Comparison of ENCODE assay signal across 14 cellular contexts in the genomic region with DNA sequence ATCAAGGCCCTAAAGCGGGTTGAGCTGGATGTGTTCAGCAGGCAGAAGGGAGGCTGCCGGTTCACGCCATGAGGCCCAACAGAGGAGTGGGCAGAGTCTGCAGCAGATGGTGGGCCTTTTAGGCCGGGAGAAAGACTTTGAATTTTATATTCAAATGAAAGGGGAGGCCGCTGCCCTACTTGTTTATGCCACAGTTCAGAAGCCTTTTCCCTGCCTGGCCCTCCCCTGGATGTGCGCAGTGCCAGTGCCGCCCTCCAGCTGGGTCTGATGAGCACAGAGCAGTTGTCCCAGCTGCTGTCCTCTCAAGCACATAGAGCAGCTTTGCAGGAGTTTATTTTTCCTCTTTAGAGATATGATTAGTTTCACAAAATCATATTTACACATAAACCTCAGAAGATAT. TPM values are rescaled to one million over a fixed set of nuclear protein-coding genes. Genes with fewer than 3 reads are reported as not detected.
DNase-seq lines count a peak whose midpoint lies in the region.
"Had no signal": no experiment of that assay in that cellular context is flagged by ENCODE, and none has a peak within 500 bp of the region (broad histone marks: within the 10 kb centered on the region; RNA-seq: fewer than 3 reads in every experiment).

No MANE protein-coding gene starts in this region.

- peak overlapping the region; percentile 84 for H3K27ac ChIP-seq in angular gyrus (ENCODE audit: low read depth, low read length)
- H3K27ac ChIP-seq: RWPE1 had no signal

- intact Hi-C loops in posterior cingulate gyrus (cut with DNase I), result no loop called here

- DNase-seq in C1 segment of cervical spinal cord (lab: John Stamatoyannopoulos, UW), result peak in 8 of 14 donors; percentile 13 to 72 (median 44)
- DNase-seq in hypothalamus (lab: John Stamatoyannopoulos, UW), result peak in 30 of 51 donors; percentile 14 to 82 (median 60)
- DNase-seq in posterior cingulate gyrus, result peak in 9 of 10 donors; percentile 56 to 97 (median 71)
- DNase-seq in EL, result no peak
- no peak for DNase-seq in activated CD4-positive, alpha-beta T cell treated with anti-CD3 and anti-CD28 coated beads, Interleukin-2, amount 50 U/mL, for 4 hours
- DNase-seq in A172 (ENCODE audit: low spot score), result no peak
- DNase-seq: CD4-positive, CD25-positive, alpha-beta regulatory T cell; DND-41; GF-D8; NCI-H1436; NCI-H2029 treated with DMSO at 0.1 percent for 48 hours had no signal

RNA-seq across cellular contexts. Expression of a gene that starts 46.8 kb away (rescaled TPM):
- total RNA-seq in A172 (2014; rRNA removed; shearing (Covaris generic)), result 6.9 and 9.1 TPM in 2 replicates
- total RNA-seq: A673 had no signal

Comparison
In these comparisons a context has a peak if more than half of its experiments do, and no peak if none do; other contexts are left out.
1. DNase-seq: peak in C1 segment of cervical spinal cord (8 of 14), hypothalamus (30 of 51) and posterior cingulate gyrus (9 of 10); none in EL (single experiment), activated CD4-positive, alpha-beta T cell treated with anti-CD3 and anti-CD28 coated beads, Interleukin-2, amount 50 U/mL, for 4 hours (0 of 2) and A172 (single experiment).